In the genomic region with DNA sequence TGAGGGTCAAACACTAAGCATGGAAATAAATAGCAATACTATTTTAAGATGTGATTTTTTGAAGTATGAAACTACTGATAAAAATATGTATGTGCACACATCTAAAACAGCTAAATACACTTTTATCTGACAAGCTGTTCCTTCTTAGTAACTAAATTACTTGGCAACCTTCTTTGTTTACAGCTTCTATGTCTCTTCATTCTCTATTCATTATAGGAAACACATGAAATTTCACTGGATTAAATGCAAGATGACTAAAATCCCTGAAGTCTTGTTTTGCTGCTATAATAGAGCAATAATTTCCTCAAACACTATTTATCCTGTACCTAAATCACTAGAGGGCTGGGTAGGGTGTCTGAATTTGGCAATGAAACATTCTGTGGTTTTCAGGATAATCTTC, we compare ENCODE assay signal across 16 cellular contexts. TPM values are rescaled to one million over a fixed set of nuclear protein-coding genes. Genes with fewer than 3 reads are reported as not detected.
DNase-seq lines count a peak whose midpoint lies in the region; ATAC-seq and TF ChIP-seq lines count a peak whose summit lies in the region.
"Had no signal": no experiment of that assay in that cellular context is flagged by ENCODE, and none has a peak within 500 bp of the region (broad histone marks: within the 10 kb centered on the region; RNA-seq: fewer than 3 reads in every experiment).

No MANE protein-coding gene starts in this region.

- H3K27ac Mint-ChIP-seq in naive thymus-derived CD8-positive, alpha-beta T cell, result peak overlapping the region in 5 of 10 donors; percentile 3 to 75 (median 26)

- no peak overlapping the region for H3K4me3 ChIP-seq in heart left ventricle
- no peak overlapping the region for H3K4me3 ChIP-seq in PC-9
- H3K4me3 ChIP-seq in hepatocyte, result no peak overlapping the region
- no peak overlapping the region for H3K4me3 ChIP-seq in uterus
- H3K4me3 ChIP-seq in ascending aorta, result no peak overlapping the region
- H3K4me3 ChIP-seq: GM12878 had no signal

- H3F3A ChIP-seq in PC-9 (ENCODE audit: insufficient read depth, low read depth), result no peaks in the 10 kb centered on the region; the same call in 1 of the 2 replicates

- H4K20me1 ChIP-seq in PC-9 (ENCODE audit: insufficient read depth) (peaks cover 66% of the 10 kb centered on the region), hepatocyte (ENCODE audit: insufficient read depth, poor library complexity, severe bottlenecking) (peaks cover 29% of the 10 kb centered on the region)

- no TSS peak for BruUV-seq in PC-9 (replicated peaks; lab: Mats Ljungman, UMichigan)

- intact Hi-C loops in heart left ventricle (cut with DNase I) (no loop called here), left cardiac atrium (cut with DNase I) (no loop called here), PC-9 (cut with micrococcal nuclease; ENCODE audit: unreplicated experiment) (no loop called here), uterus (cut with DNase I; ENCODE audit: low total_unique reads) (no loop called here), ascending aorta (cut with DNase I) (no loop called here)

- H3K4me1 Mint-ChIP-seq in naive thymus-derived CD8-positive, alpha-beta T cell, result peaks cover 42 to 89% (median 75%) of the 10 kb centered on the region in 4 donors

- ATAC-seq in heart left ventricle (no peak), left cardiac atrium (no peak)
- ATAC-seq in naive thymus-derived CD8-positive, alpha-beta T cell, result no peak
- ATAC-seq: PC-3 had no signal

- H3K36me3 Mint-ChIP-seq in naive thymus-derived CD8-positive, alpha-beta T cell, result peaks cover 17 to 40% (median 28%) of the 10 kb centered on the region in 3 donors

- CTCF ChIA-PET in PC-9 (lab: Charles Lee), result no interaction called here

- H3K9me3 ChIP-seq in heart left ventricle, result peaks cover 0 to 16% (median 0%) of the 10 kb centered on the region in 12 donors
- no peaks in the 10 kb centered on the region for H3K9me3 ChIP-seq in PC-9 (ENCODE audit: insufficient read depth, low read depth)
- no peaks in the 10 kb centered on the region for H3K9me3 ChIP-seq in hepatocyte (ENCODE audit: low read depth)
- H3K9me3 ChIP-seq in uterus, result no peaks in the 10 kb centered on the region
- no peaks in the 10 kb centered on the region for H3K9me3 ChIP-seq in ascending aorta

- H3K9me3 Mint-ChIP-seq in naive thymus-derived CD8-positive, alpha-beta T cell, result peaks cover 4 to 24% (median 13%) of the 10 kb centered on the region in 9 donors

- H3K9me2 ChIP-seq in PC-9 (ENCODE audit: insufficient read depth) (no peaks in the 10 kb centered on the region), hepatocyte (replicated peaks; ENCODE audit: insufficient read depth) (no peaks in the 10 kb centered on the region)

- H3K4me1 ChIP-seq in heart left ventricle, result peaks cover 8 to 84% (median 51%) of the 10 kb centered on the region in 12 donors
- H3K4me1 ChIP-seq in PC-9 (replicated peaks; ENCODE audit: insufficient read depth), result no peaks in the 10 kb centered on the region; the same call in 1 of the 2 replicates
- H3K4me1 ChIP-seq in hepatocyte (ENCODE audit: insufficient read depth), result peaks cover 10% of the 10 kb centered on the region
- peaks cover 0 to 8% of the 10 kb centered on the region in 2 donors for H3K4me1 ChIP-seq in uterus
- H3K4me1 ChIP-seq in ascending aorta, result peaks cover 0 to 10% of the 10 kb centered on the region in 2 donors

- H3K79me2 ChIP-seq in PC-9 (ENCODE audit: low read depth), result peaks cover 100% of the 10 kb centered on the region
- peaks cover 97% of the 10 kb centered on the region for H3K79me2 ChIP-seq in hepatocyte

- H2AFZ ChIP-seq in PC-9, result no peak overlapping the region
- no peak overlapping the region for H2AFZ ChIP-seq in hepatocyte

- H3K4me2 ChIP-seq in PC-9 (no peak overlapping the region), hepatocyte (peak overlapping the region; percentile 27)

- TF ChIP-seq CTCF in heart left ventricle (IDR thresholded peaks at IDR 0.05) (no peak), PC-9 (conservative IDR thresholded peaks at IDR 0.05) (no peak), hepatocyte (IDR thresholded peaks at IDR 0.05; ENCODE audit: poor library complexity) (no peak), uterus (IDR thresholded peaks at IDR 0.05) (no peak), ascending aorta (IDR thresholded peaks at IDR 0.05) (no peak)

- H3K27ac ChIP-seq in heart left ventricle (peak overlapping the region in 7 of 12 donors; percentile 12 to 42 (median 28)), PC-9 (0 out of 2 replicates have a peak overlapping the region, but pooled peaks have one; percentile 0), hepatocyte (no peak overlapping the region), uterus (peak overlapping the region; percentile 0 to 17), ascending aorta (no peak overlapping the region)

- POLR2A ChIA-PET in PC-9 (lab: Charles Lee; ENCODE audit: unreplicated experiment), result no interaction called here
- POLR2A ChIA-PET in naive thymus-derived CD8-positive, alpha-beta T cell (lab: Charles Lee), result no interaction called here

- DNase-seq in heart left ventricle, result no peak
- DNase-seq in left cardiac atrium, result no peak
- DNase-seq in PC-9, result no peak
- no peak for DNase-seq in hepatocyte (ENCODE audit: low spot score)
- no peak for DNase-seq in uterus
- no peak for DNase-seq in NCI-H748 (lab: John Stamatoyannopoulos, UW; ENCODE audit: unreplicated experiment)
- DNase-seq in naive thymus-derived CD8-positive, alpha-beta T cell, result no peak
- no peak for DNase-seq in ascending aorta (ENCODE audit: low spot score in 2 of 2)
- DNase-seq: Calu3, DMS79, NCI-H1436, NCI-H2081 treated with DMSO at 0.1 percent for 48 hours, NCI-H226, NCI-H526 treated with DMSO at 0.1 percent for 48 hours, PC-3 had no signal

- no peak for TF ChIP-seq POLR2A in heart left ventricle (IDR thresholded peaks at IDR 0.05)
- TF ChIP-seq POLR2A in uterus (IDR thresholded peaks at IDR 0.05), result no peak

- no peaks in the 10 kb centered on the region for H3K27me3 ChIP-seq in heart left ventricle
- H3K27me3 ChIP-seq in PC-9 (ENCODE audit: insufficient read depth, low read depth), result no peaks in the 10 kb centered on the region
- no peaks in the 10 kb centered on the region for H3K27me3 ChIP-seq in hepatocyte
- no peaks in the 10 kb centered on the region for H3K27me3 ChIP-seq in uterus
- no peaks in the 10 kb centered on the region for H3K27me3 ChIP-seq in ascending aorta

- H3K4me3 Mint-ChIP-seq in naive thymus-derived CD8-positive, alpha-beta T cell, result peak overlapping the region in 4 of 10 donors; percentile 15 to 37 (median 22)

- H3K36me3 ChIP-seq in heart left ventricle, result peaks cover 0 to 17% (median 7%) of the 10 kb centered on the region in 9 donors
- peaks cover 42% of the 10 kb centered on the region for H3K36me3 ChIP-seq in PC-9 (ENCODE audit: low read depth)
- no peaks in the 10 kb centered on the region for H3K36me3 ChIP-seq in hepatocyte (replicated peaks; ENCODE audit: insufficient read depth, low read depth)
- H3K36me3 ChIP-seq in uterus, result no peaks in the 10 kb centered on the region
- H3K36me3 ChIP-seq in ascending aorta, result peaks cover 10 to 11% of the 10 kb centered on the region in 2 donors

- H3K27me3 Mint-ChIP-seq in naive thymus-derived CD8-positive, alpha-beta T cell, result no peaks in the 10 kb centered on the region

RNA-seq across cellular contexts. Expression of gene RICTOR, which starts 11.7 kb away (rescaled TPM):
- total RNA-seq in heart left ventricle, result 10 to 100 TPM; 20.6 to 76.3 (median 34.2) TPM
- polyA plus RNA-seq in heart left ventricle, result 10 to 100 TPM in 1 of 2 donors, 1 to 10 TPM in 1; 6.8 to 11.5 TPM
- total RNA-seq in left cardiac atrium, result 10 to 100 TPM; 22.7 to 28.3 TPM
- total RNA-seq in PC-9 (2021), result 103 and 121 TPM in 2 replicates
- total RNA-seq in hepatocyte, result 24.9 and 29.1 TPM in 2 replicates
- 8.0 and 8.5 TPM in 2 replicates for polyA plus RNA-seq in hepatocyte
- 10 to 100 TPM; 50.6 to 79.4 (median 70.6) TPM for total RNA-seq in uterus
- total RNA-seq in naive thymus-derived CD8-positive, alpha-beta T cell, result 100 to 1,000 TPM in 1 of 2 experiments, 10 to 100 TPM in 1; 93.4 to 102 TPM
- 10 to 100 TPM in 2 of 3 donors, 1 to 10 TPM in 1; 9.1 to 14.7 (median 11.2) TPM for polyA plus RNA-seq in naive thymus-derived CD8-positive, alpha-beta T cell
- total RNA-seq in ascending aorta, result 12.1 TPM

Comparison
In these comparisons a context has a peak if more than half of its experiments do, and no peak if none do; other contexts are left out.
1. H3K27ac ChIP-seq: peak in heart left ventricle (7 of 12), PC-9 (single experiment) and uterus (2 of 2); none in hepatocyte (single experiment) and ascending aorta (0 of 2).